In the genomic region with DNA sequence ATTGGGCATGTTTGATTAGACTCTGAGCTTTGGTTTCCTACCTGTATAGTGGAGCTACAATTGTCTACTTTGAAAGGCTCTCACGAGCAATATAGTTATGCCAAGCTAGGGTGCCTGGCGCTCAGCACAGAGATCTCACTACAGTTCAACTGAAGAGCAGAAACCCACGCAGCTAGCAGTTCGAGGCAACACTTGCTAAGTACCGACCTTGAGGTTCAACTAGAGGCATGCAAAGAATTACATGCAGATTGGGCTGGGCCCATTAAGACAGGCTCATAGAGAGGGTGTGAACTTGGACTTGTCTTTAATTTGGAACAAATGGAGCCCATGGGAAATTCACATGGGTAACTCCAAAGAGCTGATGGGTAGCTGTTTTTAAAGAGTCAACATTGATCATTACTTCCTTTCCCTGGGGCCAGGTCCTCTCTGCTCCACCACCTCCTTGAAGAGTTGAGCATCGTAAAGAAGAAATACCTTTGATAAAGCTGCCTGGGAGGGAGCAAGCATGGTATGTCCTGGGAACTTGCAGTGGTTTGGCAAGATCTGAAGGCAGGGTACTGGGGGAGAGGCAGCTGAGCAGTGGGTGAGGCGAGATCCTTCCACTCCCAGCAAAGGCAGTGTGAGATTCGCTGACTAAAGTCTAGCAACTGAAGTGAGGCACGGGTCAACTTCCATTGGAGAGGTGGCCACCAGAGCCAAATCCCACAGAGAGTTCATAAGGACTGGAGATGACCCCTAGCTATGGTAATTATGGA, we compare ENCODE assay signal across 18 cellular contexts.
"Had no signal": no experiment of that assay in that cellular context is flagged by ENCODE, and none has a peak within 500 bp of the region (broad histone marks: within the 10 kb centered on the region; RNA-seq: fewer than 3 reads in every experiment).

No MANE protein-coding gene starts in this region.

- FAIRE-seq: frontal cortex had no signal

- H3K9me3 ChIP-seq: suprapubic skin, transverse colon had no signal

- DNase-seq: activated CD4-positive, alpha-beta T cell treated with anti-CD3 and anti-CD28 coated beads, Interleukin-2, amount 10 ng/mL, durations not matched to agents 7 days and 5 days; activated CD8-positive, alpha-beta memory T cell treated with anti-CD3 and anti-CD28 coated beads for 24 hours; activated CD8-positive, alpha-beta memory T cell treated with anti-CD3 and anti-CD28 coated beads, Interleukin-2, amount 50 U/mL, for 48 hours; activated effector memory CD4-positive, alpha-beta T cell treated with Interleukin-2 at 50 U/mL for 16 hours; activated naive CD8-positive, alpha-beta T cell treated with anti-CD3 and anti-CD28 coated beads, Interleukin-2, amount 10 ng/mL, durations not matched to agents 7 days and 5 days; activated T-cell treated with anti-CD3 and anti-CD28 coated beads, Interleukin-2, amount 50 U/mL, for 48 hours; aorta; erythroblast; head of caudate nucleus; kidney glomerular epithelial cell; mesenchymal stem cell; nucleus accumbens; posterior cingulate gyrus; T1000; transverse colon had no signal

- H3K27me3 ChIP-seq: suprapubic skin, transverse colon had no signal

- H3K4me1 ChIP-seq: transverse colon had no signal

- H3K27ac ChIP-seq: coronary artery, suprapubic skin, transverse colon had no signal

- H3K4me3 ChIP-seq: coronary artery, suprapubic skin, transverse colon had no signal
